ENCODE assay signal across 25 cellular contexts in the genomic region with DNA sequence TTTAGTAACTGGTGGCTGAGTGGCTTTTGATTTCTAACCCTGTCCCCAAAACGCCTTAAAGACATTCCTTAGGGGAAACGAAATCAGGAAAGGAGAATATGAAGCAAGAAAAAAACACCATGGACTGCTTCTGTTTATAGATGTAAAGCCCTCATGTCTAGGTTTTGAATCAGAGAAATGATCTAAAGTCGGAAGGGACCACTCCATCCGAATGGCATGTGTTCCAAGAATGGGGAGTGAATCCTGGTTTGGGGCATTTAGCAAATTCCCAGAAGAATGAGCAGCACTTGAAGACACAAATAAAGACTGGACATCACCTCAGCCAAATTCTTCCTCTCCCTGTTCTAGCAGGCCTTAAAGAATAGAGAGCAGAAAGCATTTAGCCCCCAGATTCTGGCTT.
"Had no signal": no experiment of that assay in that cellular context is flagged by ENCODE, and none has a peak within 500 bp of the region (broad histone marks: within the 10 kb centered on the region; RNA-seq: fewer than 3 reads in every experiment).

No MANE protein-coding gene starts in this region.

- H3K9me3 ChIP-seq: ascending aorta had no signal

- H3K27me3 Mint-ChIP-seq: brain had no signal

- H3K4me3 ChIP-seq: ascending aorta had no signal

- H3K27me3 ChIP-seq: ascending aorta had no signal

- H3K9me3 Mint-ChIP-seq: activated naive CD4-positive, alpha-beta T cell treated with anti-CD3 and anti-CD28 coated beads, Interleukin-2, amount 50 U/mL, for 24 hours; activated T-helper 1 cell treated with anti-CD3 and anti-CD28 coated beads, Interleukin-12 subunit alpha, Interleukin-12 subunit beta, Interleukin-2, Interleukin-4 antibody, amounts not matched to agents 30 ng/mL and 10 ng/mL and 1 ng/mL, durations not matched to agents 14 hours and 24 hours and 36 hours had no signal

- H3K36me3 Mint-ChIP-seq: activated naive CD4-positive, alpha-beta T cell treated with anti-CD3 and anti-CD28 coated beads, Interleukin-2, amount 50 U/mL, for 24 hours had no signal

- H3K27ac ChIP-seq: ascending aorta had no signal

- H3K27ac Mint-ChIP-seq: activated CD8-positive, alpha-beta T cell treated with anti-CD3 and anti-CD28 coated beads, Interleukin-2, amount 10 ng/mL, durations not matched to agents 7 days and 5 days; activated naive CD4-positive, alpha-beta T cell treated with anti-CD3 and anti-CD28 coated beads, Interleukin-2, amount 50 U/mL, for 24 hours; activated T-helper 1 cell treated with anti-CD3 and anti-CD28 coated beads, Interleukin-12 subunit alpha, Interleukin-12 subunit beta, Interleukin-2, Interleukin-4 antibody, amounts not matched to agents 30 ng/mL and 10 ng/mL and 1 ng/mL, durations not matched to agents 14 hours and 24 hours and 36 hours; T-helper 17 cell; WTC11 had no signal

- H3K4me1 Mint-ChIP-seq: activated naive CD4-positive, alpha-beta T cell treated with anti-CD3 and anti-CD28 coated beads, Interleukin-2, amount 50 U/mL, for 24 hours; T-helper 17 cell had no signal

- DNase-seq: activated CD4-positive, alpha-beta T cell treated with anti-CD3 and anti-CD28 coated beads for 48 hours; activated CD4-positive, alpha-beta T cell treated with anti-CD3 and anti-CD28 coated beads, Interleukin-2, amount 50 U/mL, for 4 hours; activated CD4-positive, CD25-positive, alpha-beta regulatory T cell treated with anti-CD3 and anti-CD28 coated beads, Interleukin-2, amount 50 U/mL, for 72 hours; activated CD8-positive, alpha-beta memory T cell treated with anti-CD3 and anti-CD28 coated beads, Interleukin-2, amount 50 U/mL, for 48 hours; activated CD8-positive, alpha-beta T cell treated with anti-CD3 and anti-CD28 coated beads, Interleukin-2, amount 10 ng/mL, durations not matched to agents 7 days and 5 days; activated effector memory CD4-positive, alpha-beta T cell treated with Interleukin-2 at 50 U/mL for 16 hours; activated naive CD4-positive, alpha-beta T cell; activated T-cell treated with anti-CD3 and anti-CD28 coated beads, Interleukin-2, amount 50 U/mL, for 1 hour; MM.1S; NCI-H1105 treated with DMSO at 0.1 percent for 48 hours; NCI-H1436 treated with DMSO at 0.1 percent for 48 hours; NCI-H187; NCI-H2081; NCI-H510A treated with DMSO at 0.1 percent for 48 hours; NCI-H69; NK-92 treated with Interleukin-12 subunit alpha and Interleukin-12 subunit beta, amount 100 ng/mL, for 24 hours; PC-3; SHP77 treated with DMSO at 0.1 percent for 48 hours; T-helper 17 cell; T-helper 9 cell had no signal

- H3K36me3 ChIP-seq: ascending aorta had no signal

- H3K4me3 Mint-ChIP-seq: activated CD8-positive, alpha-beta T cell treated with anti-CD3 and anti-CD28 coated beads, Interleukin-2, amount 10 ng/mL, durations not matched to agents 7 days and 5 days; activated naive CD4-positive, alpha-beta T cell treated with anti-CD3 and anti-CD28 coated beads, Interleukin-2, amount 50 U/mL, for 24 hours; activated T-helper 1 cell treated with anti-CD3 and anti-CD28 coated beads, Interleukin-12 subunit alpha, Interleukin-12 subunit beta, Interleukin-2, Interleukin-4 antibody, amounts not matched to agents 30 ng/mL and 10 ng/mL and 1 ng/mL, durations not matched to agents 14 hours and 24 hours and 36 hours; brain; T-helper 17 cell; WTC11 had no signal
